4 cellular contexts compared by ENCODE assay signal in the genomic region with DNA sequence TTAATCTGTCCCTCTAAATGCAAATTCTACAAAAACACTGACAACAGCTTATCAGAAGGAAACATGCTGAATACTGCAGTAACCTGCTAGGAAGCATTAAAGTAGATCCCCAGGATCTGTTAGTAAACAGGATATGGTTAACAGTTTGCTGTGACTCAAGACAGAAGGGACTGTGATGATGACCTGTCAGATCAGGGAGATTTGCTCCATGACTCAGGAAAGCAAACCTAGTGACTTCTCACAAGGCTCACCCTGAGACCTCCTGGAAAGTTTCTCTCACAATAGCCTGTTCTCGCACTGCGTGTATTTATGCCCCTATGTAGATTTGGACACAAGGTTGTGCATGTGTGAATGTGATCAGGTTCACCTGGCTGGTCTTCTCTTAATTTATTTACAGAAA. TPM values are rescaled to one million over a fixed set of nuclear protein-coding genes. Genes with fewer than 3 reads are reported as not detected.
"Had no signal": no experiment of that assay in that cellular context is flagged by ENCODE, and none has a peak within 500 bp of the region (broad histone marks: within the 10 kb centered on the region; RNA-seq: fewer than 3 reads in every experiment).

No MANE protein-coding gene starts in this region.

RNA-seq across cellular contexts. Expression of a gene that starts 8.5 kb away (rescaled TPM):
- total RNA-seq: LHCN-M2, MCF 10A, OCI-LY7, Right ventricle myocardium inferior had no signal
